Comparison of ENCODE assay signal across 7 cellular contexts in the genomic region with DNA sequence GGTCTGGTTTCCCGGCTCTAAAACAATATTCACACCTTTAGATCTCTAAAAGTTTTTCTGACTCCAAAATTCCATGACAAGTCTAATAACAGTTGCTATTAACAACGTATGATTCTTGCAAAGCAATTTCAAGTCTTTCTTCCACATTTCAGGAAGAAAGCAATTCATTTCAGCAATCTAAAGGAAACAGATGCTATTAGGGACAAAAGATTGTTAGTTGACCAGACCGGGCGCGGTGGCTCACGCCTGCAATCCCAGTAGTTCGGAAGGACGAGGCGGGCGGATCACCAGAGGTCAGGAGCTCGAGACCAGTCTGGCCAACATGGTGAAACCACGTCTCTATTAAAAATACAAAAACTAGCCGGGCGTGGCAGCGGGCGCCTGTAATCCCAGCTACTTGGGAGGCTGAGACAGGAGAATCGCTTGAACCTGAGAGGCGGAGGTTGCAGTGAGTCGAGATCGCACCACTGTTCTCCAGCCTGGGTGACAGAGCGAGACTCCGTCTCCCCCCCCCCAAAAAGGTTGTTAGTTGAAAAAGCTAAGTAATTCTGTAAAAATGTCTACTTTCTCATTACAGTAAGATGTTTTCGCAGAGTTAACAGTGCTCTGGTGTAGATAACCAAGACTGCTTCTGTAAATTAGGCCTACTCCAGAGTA.
DNase-seq lines count a peak whose midpoint lies in the region; ATAC-seq and TF ChIP-seq lines count a peak whose summit lies in the region.

No MANE protein-coding gene starts in this region.

- H4K20me1 ChIP-seq in KMS-11 (ENCODE audit: insufficient read depth) = no peaks in the 10 kb centered on the region

- DNase-seq in astrocyte of the cerebellum (ENCODE audit: low read depth) (no peak), kidney tubule cell (ENCODE audit: low spot score) (peak; percentile 56), substantia nigra (lab: John Stamatoyannopoulos, UW) (peak in 1 of 49 donors; percentile 8), LoVo (ENCODE audit: low spot score) (no peak)
- DNase-seq in stimulated activated CD4-positive, alpha-beta T cell treated with anti-CD3 and anti-CD28 coated beads, Interleukin-4, amount 100 ng/mL, for 4 hours = no peak

- no peak for ATAC-seq in HG03521 (IDR thresholded peaks at IDR 0.05; ENCODE audit: unreplicated experiment)

- no peaks in the 10 kb centered on the region for H3K36me3 ChIP-seq in KMS-11 (ENCODE audit: insufficient read depth)

- H3K4me2 ChIP-seq in KMS-11 = peak overlapping the region; percentile 72

- peak overlapping the region; percentile 88; the same call in 1 of the 2 replicates for H3K9ac ChIP-seq in KMS-11

- H3K79me2 ChIP-seq in KMS-11 (ENCODE audit: insufficient read depth, low read depth) = peaks cover 55% of the 10 kb centered on the region

- no peak overlapping the region for H2AFZ ChIP-seq in KMS-11 (ENCODE audit: low read depth)

- no peak for TF ChIP-seq CTCF in KMS-11 (conservative IDR thresholded peaks at IDR 0.05; ENCODE audit: low read depth, low read length)
- TF ChIP-seq CTCF in astrocyte of the cerebellum (IDR thresholded peaks at IDR 0.05; ENCODE audit: low read depth, low read length, missing control alignments) = no peak

- H3K4me1 ChIP-seq in KMS-11 (ENCODE audit: low read depth, poor library complexity, severe bottlenecking) = peaks cover 21% of the 10 kb centered on the region

- peak overlapping the region; percentile 62; the same call in 1 of the 2 replicates for H3K27ac ChIP-seq in KMS-11
- H3K27ac ChIP-seq in substantia nigra (ENCODE audit: low read depth, low read length, poor library complexity, severe bottlenecking) = peak overlapping the region; percentile 93

- in situ Hi-C loops in astrocyte of the cerebellum (cut with HindIII; ENCODE audit: low sequenced_read_pairs) = no loop called here

- no peaks in the 10 kb centered on the region for H3K27me3 ChIP-seq in KMS-11 (ENCODE audit: insufficient read depth, low read depth)

- H3K4me3 ChIP-seq in KMS-11 (IDR thresholded peaks at IDR 0.05; ENCODE audit: insufficient read depth, low read depth, low read length) = no peak overlapping the region
- peak overlapping the region; percentile 69 for H3K4me3 ChIP-seq in astrocyte of the cerebellum (ENCODE audit: low read depth, low read length)
